9 cellular contexts compared by ENCODE assay signal in genomic region chr14:34051966-34052657, GRCh38.
DNase-seq lines count a peak whose midpoint lies in the region; ATAC-seq and FAIRE-seq lines count a peak whose summit lies in the region.
"Had no signal": no experiment of that assay in that cellular context is flagged by ENCODE, and none has a peak within 500 bp of the region (broad histone marks: within the 10 kb centered on the region; RNA-seq: fewer than 3 reads in every experiment).

No MANE protein-coding gene starts in this region.

- H3K4me3 ChIP-seq in adipocyte (ENCODE audit: low read length) = no peak overlapping the region
- H3K4me3 ChIP-seq in small intestine (ENCODE audit: low read depth in 1 of 2, low read length in 2 of 2) = no peak overlapping the region

- no peaks in the 10 kb centered on the region for H3K9me3 Mint-ChIP-seq in activated CD4-positive, alpha-beta T cell treated with anti-CD3 and anti-CD28 coated beads for 36 hours (ENCODE audit: low read depth)

- POLR2A ChIA-PET in activated CD4-positive, alpha-beta T cell treated with anti-CD3 and anti-CD28 coated beads for 36 hours (lab: Charles Lee) = interaction anchor here (0.7 kb wide), 1 partner anchor 894 kb away, joined by 4 read pairs; no protein-coding TSS in a partner anchor

- CTCF ChIA-PET in activated CD4-positive, alpha-beta T cell treated with anti-CD3 and anti-CD28 coated beads for 36 hours (lab: Charles Lee) = interaction anchor here (0.6 kb wide), 1 partner anchor 8 kb away, joined by 3 read pairs; no protein-coding TSS in a partner anchor

- H3K9ac ChIP-seq in adipocyte (ENCODE audit: low read length) = no peak overlapping the region

- no peak overlapping the region for H3K27ac ChIP-seq in small intestine (ENCODE audit: low read depth in 1 of 2, low read length in 1 of 2)

- H3K4me3 Mint-ChIP-seq in activated CD4-positive, alpha-beta T cell treated with anti-CD3 and anti-CD28 coated beads for 36 hours = no peak overlapping the region

- H3K9me3 ChIP-seq in adipocyte (ENCODE audit: control insufficient read depth, low read length) (no peaks in the 10 kb centered on the region), small intestine (ENCODE audit: control insufficient read depth, low read depth) (no peaks in the 10 kb centered on the region)

- peaks cover 25% of the 10 kb centered on the region for H3K4me1 Mint-ChIP-seq in activated CD4-positive, alpha-beta T cell treated with anti-CD3 and anti-CD28 coated beads for 36 hours

- H3K27me3 ChIP-seq in adipocyte (replicated peaks; ENCODE audit: control insufficient read depth, insufficient read depth, low read length) (no peaks in the 10 kb centered on the region), small intestine (ENCODE audit: control insufficient read depth in 2 of 2, insufficient read depth in 2 of 2, low read length in 2 of 2) (no peaks in the 10 kb centered on the region)

- intact Hi-C loops in activated CD4-positive, alpha-beta T cell treated with anti-CD3 and anti-CD28 coated beads for 36 hours (cut with DNase I, micrococcal nuclease) = no loop called here

- DNase-seq in activated CD4-positive, alpha-beta T cell treated with anti-CD3 and anti-CD28 coated beads for 36 hours = no peak
- no peak for DNase-seq in activated CD4-positive, alpha-beta T cell treated with anti-CD3 and anti-CD28 coated beads for 48 hours
- DNase-seq in adipocyte (ENCODE audit: low read depth) = peak; percentile 13
- peak; percentile 96 for DNase-seq in small intestine
- no peak for DNase-seq in inferior parietal cortex (ENCODE audit: extremely low spot score)
- no peak for DNase-seq in ecto neural progenitor cell (ENCODE audit: low spot score)

- 45 to 59% (median 46%) methylated on average over 5 of the region's 5 CpGs for WGBS in small intestine, 3 donors

- H3K27me3 Mint-ChIP-seq in activated CD4-positive, alpha-beta T cell treated with anti-CD3 and anti-CD28 coated beads for 36 hours = peaks cover 5% of the 10 kb centered on the region

- peak; percentile 62 for ATAC-seq in activated CD4-positive, alpha-beta T cell treated with anti-CD3 and anti-CD28 coated beads for 36 hours
- peak; percentile 66 for ATAC-seq in HG03432 (IDR thresholded peaks at IDR 0.05; ENCODE audit: unreplicated experiment)
- ATAC-seq in GM21367 (IDR thresholded peaks at IDR 0.05; ENCODE audit: unreplicated experiment) = no peak

- FAIRE-seq in small intestine (lab: Jason Lieb, UNC) = no peak
- FAIRE-seq: A204.1 had no signal

- H3K4me1 ChIP-seq in adipocyte (ENCODE audit: control insufficient read depth, insufficient read depth, low read length) (peaks cover 16% of the 10 kb centered on the region), small intestine (ENCODE audit: control insufficient read depth in 2 of 2, insufficient read depth in 1 of 2, low read depth in 1 of 2, low read length in 1 of 2) (peaks cover 0 to 13% of the 10 kb centered on the region in 2 donors)

- no peak overlapping the region for H3K27ac Mint-ChIP-seq in activated CD4-positive, alpha-beta T cell treated with anti-CD3 and anti-CD28 coated beads for 36 hours

- H3K36me3 Mint-ChIP-seq in activated CD4-positive, alpha-beta T cell treated with anti-CD3 and anti-CD28 coated beads for 36 hours (ENCODE audit: low read depth) = no peaks in the 10 kb centered on the region

- no peaks in the 10 kb centered on the region for H3K36me3 ChIP-seq in adipocyte (ENCODE audit: control insufficient read depth, insufficient read depth, low read length, severe bottlenecking)
- H3K36me3 ChIP-seq in small intestine (ENCODE audit: control insufficient read depth in 2 of 2, insufficient read depth in 2 of 2, low read length in 2 of 2) = no peaks in the 10 kb centered on the region

Comparison
In these comparisons a context has a peak if more than half of its experiments do, and no peak if none do; other contexts are left out.
1. DNase-seq: peak in adipocyte (single experiment) and small intestine (single experiment); none in activated CD4-positive, alpha-beta T cell treated with anti-CD3 and anti-CD28 coated beads for 36 hours (single experiment), activated CD4-positive, alpha-beta T cell treated with anti-CD3 and anti-CD28 coated beads for 48 hours (single experiment), inferior parietal cortex (single experiment) and ecto neural progenitor cell (single experiment).